19 cellular contexts compared by ENCODE assay signal in genomic region chr12:68305278-68305677, GRCh38. TPM values are rescaled to one million over a fixed set of nuclear protein-coding genes. Genes with fewer than 3 reads are reported as not detected.
"Had no signal": no experiment of that assay in that cellular context is flagged by ENCODE, and none has a peak within 500 bp of the region (broad histone marks: within the 10 kb centered on the region; RNA-seq: fewer than 3 reads in every experiment).

No MANE protein-coding gene starts in this region.

- H3K4me3 ChIP-seq: stomach had no signal

- H3K27ac ChIP-seq: stomach had no signal

- FAIRE-seq: urothelium cell line had no signal

- H3K36me3 ChIP-seq: brain microvascular endothelial cell had no signal

- ATAC-seq: activated CD8-positive, alpha-beta memory T cell treated with anti-CD3 and anti-CD28 coated beads, Interleukin-2, amount 10 ng/mL, durations not matched to agents 7 days and 5 days; activated naive CD4-positive, alpha-beta T cell treated with anti-CD3 and anti-CD28 coated beads, Interleukin-2, amount 50 U/mL, for 72 hours; esophagus mucosa had no signal

- DNase-seq: activated CD4-positive, alpha-beta T cell treated with anti-CD3 and anti-CD28 coated beads, Interleukin-2, amount 50 U/mL, for 48 hours; activated CD4-positive, CD25-positive, alpha-beta regulatory T cell treated with anti-CD3 and anti-CD28 coated beads, Interleukin-2, amount 50 U/mL, for 72 hours; activated CD8-positive, alpha-beta memory T cell treated with anti-CD3 and anti-CD28 coated beads, Interleukin-2, amount 10 ng/mL, durations not matched to agents 7 days and 5 days; activated effector memory CD4-positive, alpha-beta T cell treated with Interleukin-2 at 50 U/mL for 16 hours; activated T-cell treated with anti-CD3 and anti-CD28 coated beads, Interleukin-2, amount 50 U/mL, for 24 hours; amniotic stem cell; cerebellar nuclear complex; endodermal cell; hypothalamus; retina; stimulated activated CD4-positive, alpha-beta T cell treated with anti-CD3 and anti-CD28 coated beads, Interleukin-4, amount 100 ng/mL, for 24 hours; stomach had no signal

- H3K27me3 ChIP-seq: brain microvascular endothelial cell, stomach had no signal

- H3K4me1 ChIP-seq: stomach had no signal

- H3K9me3 ChIP-seq: stomach had no signal

RNA-seq across cellular contexts. Expression of gene IL22, which starts 51.9 kb away (rescaled TPM):
- total RNA-seq: endodermal cell, glomerular endothelial cell, lower leg skin, mesothelial cell of epicardium, stomach had no signal
